In genomic region chr5:34707451-34708107, GRCh38 we compare ENCODE assay signal across 21 cellular contexts. TPM values are rescaled to one million over a fixed set of nuclear protein-coding genes. Genes with fewer than 3 reads are reported as not detected.
DNase-seq lines count a peak whose midpoint lies in the region; ATAC-seq, FAIRE-seq and TF ChIP-seq lines count a peak whose summit lies in the region.
"Had no signal": no experiment of that assay in that cellular context is flagged by ENCODE, and none has a peak within 500 bp of the region (broad histone marks: within the 10 kb centered on the region; RNA-seq: fewer than 3 reads in every experiment).

No MANE protein-coding gene starts in this region.

- DNase-seq in HepG2 (ENCODE audit: low spot score) (no peak), chondrocyte (ENCODE audit: low spot score) (no peak), neural crest cell (ENCODE audit: low read depth, low spot score) (no peak), NCI-H526 (lab: John Stamatoyannopoulos, UW) (no peak), H7 (no peak)
- no peak for DNase-seq in CD4-positive, alpha-beta memory T cell
- DNase-seq: activated B cell treated with CpG ODN at 0.5 μM for 24 hours; activated CD4-positive, alpha-beta T cell treated with anti-CD3 and anti-CD28 coated beads, Interleukin-2, amount 50 U/mL, for 48 hours; activated gamma-delta T cell treated with Interleukin-2 at 50 U/mL for 16 hours; NCI-H1436; NCI-H524; stimulated activated CD4-positive, alpha-beta T cell treated with anti-CD3 and anti-CD28 coated beads, Interleukin-4, amount 100 ng/mL, for 4 hours; stimulated activated naive CD8-positive, alpha-beta T cell treated with anti-CD3 and anti-CD28 coated beads, Interleukin-15, Interleukin-2, amounts not matched to agents 100 U/mL and 50 U/mL, for 24 hours; T-helper 9 cell; thyroid gland had no signal

- H3K4me1 Mint-ChIP-seq in chondrocyte (ENCODE audit: low read depth) (peaks cover 57% of the 10 kb centered on the region), neural crest cell (peaks cover 34% of the 10 kb centered on the region)
- no peaks in the 10 kb centered on the region for H3K4me1 Mint-ChIP-seq in CD4-positive, alpha-beta memory T cell
- H3K4me1 Mint-ChIP-seq: activated B cell treated with CpG ODN at 0.5 μM for 24 hours had no signal

- H4K20me1 ChIP-seq in HepG2 (ENCODE audit: insufficient read depth, low read length), result no peaks in the 10 kb centered on the region
- H4K20me1 ChIP-seq: BLaER1 had no signal

- no peaks in the 10 kb centered on the region for H3K79me2 ChIP-seq in HepG2 (ENCODE audit: insufficient read depth, low read length)

- intact Hi-C loops in HepG2 (cut with micrococcal nuclease; ENCODE audit: unreplicated experiment), result no loop called here
- intact Hi-C loops in CD4-positive, alpha-beta memory T cell (cut with micrococcal nuclease), result no loop called here

- POLR2A ChIA-PET in HepG2 (lab: Yijun Ruan, JAX), result no interaction called here
- POLR2A ChIA-PET in CD4-positive, alpha-beta memory T cell (lab: Charles Lee; ENCODE audit: partially characterized antibody), result no interaction called here

- H3K36me3 Mint-ChIP-seq in chondrocyte (ENCODE audit: low read depth) (peaks cover 8% of the 10 kb centered on the region), neural crest cell (ENCODE audit: low read depth) (peaks cover 14% of the 10 kb centered on the region)
- no peaks in the 10 kb centered on the region for H3K36me3 Mint-ChIP-seq in CD4-positive, alpha-beta memory T cell

- CTCF ChIA-PET in HepG2 (lab: Yijun Ruan, JAX; ENCODE audit: low intra/inter-chr PET ratio, low total read pairs), result no interaction called here
- CTCF ChIA-PET in CD4-positive, alpha-beta memory T cell (lab: Charles Lee; ENCODE audit: partially characterized antibody), result no interaction called here

- ATAC-seq in HepG2 (no peak), HG03439 (IDR thresholded peaks at IDR 0.05; ENCODE audit: unreplicated experiment) (no peak)
- ATAC-seq: stimulated activated naive CD8-positive, alpha-beta T cell treated with anti-CD3 and anti-CD28 coated beads, Interleukin-15, Interleukin-2, amounts not matched to agents 100 U/mL and 50 U/mL, for 24 hours had no signal

- H3K4me3 ChIP-seq in liver (ENCODE audit: low read depth in 1 of 3, low read length in 3 of 3) (no peak overlapping the region), HepG2 (replicated peaks in 1 of 3; ENCODE audit: insufficient read depth in 1 of 3, low read depth in 2 of 3, low read length in 3 of 3) (no peak overlapping the region), H7 (ENCODE audit: insufficient read depth, low read depth, low read length) (no peak overlapping the region)
- H3K4me3 ChIP-seq in CD4-positive, alpha-beta memory T cell (ENCODE audit: low read length in 2 of 2), result no peak overlapping the region
- H3K4me3 ChIP-seq: BLaER1, thyroid gland had no signal

- TF ChIP-seq EP300 in HepG2 (IDR thresholded peaks at IDR 0.05; ENCODE audit: low read depth in 2 of 2, low read length in 2 of 2) (no peak), HepG2 (CRISPR knock-in tag; IDR thresholded peaks at IDR 0.05; ENCODE audit: borderline replicate concordance) (no peak)

- no peak overlapping the region for H3K4me2 ChIP-seq in HepG2 (ENCODE audit: low read depth, low read length)
- H3K4me2 ChIP-seq: BLaER1 had no signal

- no peak overlapping the region for H3K27ac ChIP-seq in liver (ENCODE audit: low read depth in 1 of 2, low read length in 2 of 2)
- no peak overlapping the region for H3K27ac ChIP-seq in HepG2 (ENCODE audit: extremely low read length, insufficient read depth, low read length)
- H3K27ac ChIP-seq in CD4-positive, alpha-beta memory T cell (ENCODE audit: low read depth, low read length), result no peak overlapping the region
- H3K27ac ChIP-seq: BLaER1, thyroid gland had no signal

- H3K27ac Mint-ChIP-seq in chondrocyte (ENCODE audit: unreplicated experiment) (peak overlapping the region; percentile 70), neural crest cell (ENCODE audit: unreplicated experiment) (peak overlapping the region; percentile 31)
- H3K27ac Mint-ChIP-seq in CD4-positive, alpha-beta memory T cell, result no peak overlapping the region
- H3K27ac Mint-ChIP-seq: activated B cell treated with CpG ODN at 0.5 μM for 24 hours had no signal

- TF ChIP-seq CTCF in liver (IDR thresholded peaks at IDR 0.05; ENCODE audit: low read depth, low read length, missing input control), result no peak
- no peak for TF ChIP-seq CTCF in HepG2 (CRISPR knock-in tag; IDR thresholded peaks at IDR 0.05)
- no peak for TF ChIP-seq CTCF in chondrocyte (IDR thresholded peaks at IDR 0.05)
- no peak for TF ChIP-seq CTCF in neural crest cell (conservative IDR thresholded peaks at IDR 0.05)

- H3K27me3 Mint-ChIP-seq in chondrocyte (ENCODE audit: low read depth) (no peaks in the 10 kb centered on the region), neural crest cell (ENCODE audit: low read depth) (no peaks in the 10 kb centered on the region)
- no peaks in the 10 kb centered on the region for H3K27me3 Mint-ChIP-seq in CD4-positive, alpha-beta memory T cell
- H3K27me3 Mint-ChIP-seq: activated B cell treated with CpG ODN at 0.5 μM for 24 hours had no signal

- no peak for FAIRE-seq in HepG2 (lab: Jason Lieb, UNC)
- FAIRE-seq: A204.1, bronchial epithelial cell, D721Med had no signal

- TF ChIP-seq POLR2A in HepG2 (IDR thresholded peaks at IDR 0.05; ENCODE audit: insufficient read depth in 1 of 2, low read depth in 2 of 2, low read length in 2 of 2), result no peak

- no TSS peak for BruUV-seq in HepG2 (replicated peaks; lab: Mats Ljungman, UMichigan)

- H3K9me3 Mint-ChIP-seq in chondrocyte (ENCODE audit: low read depth) (no peaks in the 10 kb centered on the region), neural crest cell (peaks cover 3% of the 10 kb centered on the region)
- no peaks in the 10 kb centered on the region for H3K9me3 Mint-ChIP-seq in CD4-positive, alpha-beta memory T cell
- H3K9me3 Mint-ChIP-seq: activated B cell treated with CpG ODN at 0.5 μM for 24 hours had no signal

- H3K9me3 ChIP-seq in liver (ENCODE audit: control insufficient read depth in 4 of 4, low read length in 3 of 4) (no peaks in the 10 kb centered on the region), HepG2 (ENCODE audit: low read length) (no peaks in the 10 kb centered on the region)
- no peaks in the 10 kb centered on the region for H3K9me3 ChIP-seq in CD4-positive, alpha-beta memory T cell (ENCODE audit: control insufficient read depth in 1 of 2, low read length in 2 of 2)
- H3K9me3 ChIP-seq: BLaER1, thyroid gland had no signal

- peaks cover 0 to 3% (median 0%) of the 10 kb centered on the region in 4 donors for H3K36me3 ChIP-seq in liver (ENCODE audit: control insufficient read depth in 4 of 4, insufficient read depth in 3 of 4, low read depth in 1 of 4, low read length in 3 of 4)
- no peaks in the 10 kb centered on the region for H3K36me3 ChIP-seq in HepG2 (replicated peaks in 1 of 2; ENCODE audit: control insufficient read depth in 1 of 2, insufficient read depth in 2 of 2, low read length in 2 of 2)
- H3K36me3 ChIP-seq in CD4-positive, alpha-beta memory T cell (ENCODE audit: insufficient read depth, low read length), result no peaks in the 10 kb centered on the region
- no peaks in the 10 kb centered on the region; the same call in 1 of the 2 replicates for H3K36me3 ChIP-seq in H7 (replicated peaks; ENCODE audit: control insufficient read depth, insufficient read depth, low read length)
- H3K36me3 ChIP-seq: thyroid gland had no signal

- TF ChIP-seq RAD21 in liver (IDR thresholded peaks at IDR 0.05), result no peak
- no peak for TF ChIP-seq RAD21 in HepG2 (CRISPR knock-in tag; IDR thresholded peaks at IDR 0.05)

- H3K9ac ChIP-seq in liver (ENCODE audit: low read depth in 1 of 2, low read length in 2 of 2) (no peak overlapping the region), HepG2 (ENCODE audit: insufficient read depth, low read depth, low read length) (no peak overlapping the region)
- H3K9ac ChIP-seq: BLaER1 had no signal

- H3K27me3 ChIP-seq in liver (ENCODE audit: control insufficient read depth in 4 of 4, insufficient read depth in 4 of 4, low read length in 3 of 4) (no peaks in the 10 kb centered on the region), HepG2 (ENCODE audit: control insufficient read depth in 1 of 2, insufficient read depth in 2 of 2, low read length in 2 of 2) (no peaks in the 10 kb centered on the region), H7 (ENCODE audit: control insufficient read depth, insufficient read depth, low read length) (no peaks in the 10 kb centered on the region)
- H3K27me3 ChIP-seq in CD4-positive, alpha-beta memory T cell (ENCODE audit: insufficient read depth, low read length), result no peaks in the 10 kb centered on the region
- H3K27me3 ChIP-seq: BLaER1, thyroid gland had no signal

- in situ Hi-C loops in HepG2 (cut with HindIII; ENCODE audit: extremely low pct_ligation_motif_present, low pct_unique_long_range_greater_than_20kb), result no loop called here

- no peak overlapping the region for H2AFZ ChIP-seq in HepG2 (ENCODE audit: low read length)

- H3K4me1 ChIP-seq in liver (ENCODE audit: control insufficient read depth in 4 of 4, insufficient read depth in 4 of 4, low read length in 3 of 4) (peaks cover 0 to 8% (median 0%) of the 10 kb centered on the region in 4 donors), HepG2 (ENCODE audit: insufficient read depth, low read length) (peaks cover 19% of the 10 kb centered on the region)
- no peaks in the 10 kb centered on the region for H3K4me1 ChIP-seq in CD4-positive, alpha-beta memory T cell (ENCODE audit: insufficient read depth, low read length)
- H3K4me1 ChIP-seq: thyroid gland had no signal

- WGBS in liver, result 66% methylated on average over 5 of the region's 5 CpGs
- WGBS in HepG2 (ENCODE audit: low lambda C conversion rate), result 87% methylated on average over 5 of the region's 5 CpGs

- H3K4me3 Mint-ChIP-seq in chondrocyte (ENCODE audit: unreplicated experiment), result no peak overlapping the region
- no peak overlapping the region for H3K4me3 Mint-ChIP-seq in neural crest cell
- H3K4me3 Mint-ChIP-seq in CD4-positive, alpha-beta memory T cell, result no peak overlapping the region
- H3K4me3 Mint-ChIP-seq: activated B cell treated with CpG ODN at 0.5 μM for 24 hours had no signal

RNA-seq across cellular contexts. Expression of gene RAI14, which starts 51.5 kb away (rescaled TPM):
- total RNA-seq in liver, result 10 to 100 TPM; 12.5 to 21.4 TPM
- polyA plus RNA-seq in liver, result 10 to 100 TPM in 1 of 2 donors, 1 to 10 TPM in 1; 7.8 to 10.3 TPM
- total RNA-seq in HepG2 (2016; rRNA removed; fragmentation: Illumina TruSeq; extraction: Trizol), result 18.2 and 26.6 TPM in 2 replicates
- 2.0 and 2.7 TPM in 2 replicates for total RNA-seq in HepG2 (2016; cell fraction: cytosol; rRNA removed; fragmentation: Illumina TruSeq; extraction: Trizol; ENCODE audit: low read depth)
- total RNA-seq in HepG2 (2016; cell fraction: insoluble cytoplasmic fraction; rRNA removed; fragmentation: Illumina TruSeq; extraction: Trizol), result 18.6 and 25.3 TPM in 2 replicates
- total RNA-seq in HepG2 (2016; cell fraction: membrane; rRNA removed; fragmentation: Illumina TruSeq; extraction: Trizol), result 10.1 and 10.7 TPM in 2 replicates
- total RNA-seq in HepG2 (2016; cell fraction: nucleus; rRNA removed; fragmentation: Illumina TruSeq; extraction: Trizol), result 12.7 and 16.1 TPM in 2 replicates
- polyA plus RNA-seq in HepG2 (2011; rRNA removed), result 12.3 and 12.6 TPM in 2 replicates
- polyA plus RNA-seq in HepG2 (2011; cell fraction: cytosol; rRNA removed), result 8.2 and 17.6 TPM in 2 replicates
- polyA plus RNA-seq in HepG2 (2011; cell fraction: nucleus; rRNA removed), result 9.7 and 9.9 TPM in 2 replicates
- polyA plus RNA-seq in HepG2 (2012), result 9.8 and 13.8 TPM in 2 replicates
- 2.3 and 2.9 TPM in 2 replicates for polyA plus RNA-seq in HepG2 (2016; cell fraction: cytosol; fragmentation: Illumina TruSeq; extraction: Trizol; ENCODE audit: low read depth)
- polyA plus RNA-seq in HepG2 (2016; cell fraction: insoluble cytoplasmic fraction; fragmentation: Illumina TruSeq; extraction: Trizol; ENCODE audit: low read depth), result 21.5 and 21.9 TPM in 2 replicates
- polyA plus RNA-seq in HepG2 (2016; cell fraction: membrane; fragmentation: Illumina TruSeq; extraction: Trizol; ENCODE audit: low read depth), result 4.3 and 5.3 TPM in 2 replicates
- polyA plus RNA-seq in HepG2 (2016; cell fraction: nucleus; fragmentation: Illumina TruSeq; extraction: Trizol; ENCODE audit: insufficient read depth, low read depth), result 12.4 and 16.3 TPM in 2 replicates
- 23.8 and 42.0 TPM in 2 replicates for polyA minus RNA-seq in HepG2 (2011; rRNA and poly(A)+ RNA removed; ENCODE audit: low replicate concordance)
- polyA minus RNA-seq in HepG2 (2011; cell fraction: cytosol; rRNA and poly(A)+ RNA removed), result 5.7 and 14.3 TPM in 2 replicates
- 13.2 and 14.3 TPM in 2 replicates for polyA minus RNA-seq in HepG2 (2011; cell fraction: nucleus; rRNA and poly(A)+ RNA removed)
- 177 to 287 TPM (median 260 TPM) in 3 replicates for total RNA-seq in chondrocyte
- total RNA-seq in neural crest cell, result 82.7 and 92.7 TPM in 2 replicates
- total RNA-seq in CD4-positive, alpha-beta memory T cell, result 1 to 10 TPM; 1.9 to 2.6 TPM
- polyA plus RNA-seq in CD4-positive, alpha-beta memory T cell, result 1 to 10 TPM in 1 of 2 donors, under 1 TPM in 1; 0.15 to 2.4 TPM
- 62.0 and 65.4 TPM in 2 replicates for total RNA-seq in H7 (2014; rRNA removed; shearing (Covaris generic))

Comparison
In these comparisons a context has a peak if more than half of its experiments do, and no peak if none do; other contexts are left out.
1. H3K27ac Mint-ChIP-seq: peak in chondrocyte (single experiment) and neural crest cell (single experiment); none in CD4-positive, alpha-beta memory T cell (0 of 7).